Comparison of ENCODE assay signal across 41 cellular contexts in the genomic region with DNA sequence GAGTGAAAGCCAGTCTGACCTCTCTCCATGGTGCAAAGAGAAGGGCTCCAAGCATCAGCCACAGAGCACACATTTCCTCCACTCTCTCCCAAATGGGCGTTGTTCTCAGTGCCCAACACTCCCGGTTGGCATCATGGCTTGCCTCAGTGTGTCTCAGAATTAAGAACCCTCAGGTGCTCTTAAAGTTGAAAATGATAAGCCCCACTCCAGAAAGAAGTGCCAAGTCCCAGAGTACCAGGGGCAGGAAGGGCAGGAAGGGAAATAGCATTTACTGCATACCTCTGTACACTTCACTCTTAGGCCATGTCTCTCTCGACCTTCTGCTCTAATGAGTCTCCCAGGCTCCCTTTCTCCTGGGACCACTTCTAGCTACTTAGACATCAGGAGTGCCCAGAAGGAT. TPM values are rescaled to one million over a fixed set of nuclear protein-coding genes. Genes with fewer than 3 reads are reported as not detected.
"Had no signal": no experiment of that assay in that cellular context is flagged by ENCODE, and none has a peak within 500 bp of the region (broad histone marks: within the 10 kb centered on the region; RNA-seq: fewer than 3 reads in every experiment).

No MANE protein-coding gene starts in this region.

- H3K9me3 Mint-ChIP-seq: activated naive CD4-positive, alpha-beta T cell treated with anti-CD3 and anti-CD28 coated beads, Interleukin-2, amount 10 ng/mL, durations not matched to agents 7 days and 5 days; activated naive CD8-positive, alpha-beta T cell treated with anti-CD3 and anti-CD28 coated beads, Interleukin-2, amount 10 ng/mL, durations not matched to agents 7 days and 5 days; activated T-cell treated with anti-CD3 and anti-CD28 coated beads, Interleukin-2, amount 50 U/mL, for 72 hours; effector memory CD8-positive, alpha-beta T cell; natural killer cell treated with Interleukin-12 subunit alpha and Interleukin-12 subunit beta and Interleukin-15 and Interleukin-18, amount 100 ng/mL, for 72 hours; stimulated activated naive CD8-positive, alpha-beta T cell treated with anti-CD3 and anti-CD28 coated beads, Interleukin-15, Interleukin-2, amounts not matched to agents 100 ng/mL and 50 ng/mL, for 24 hours; T-cell had no signal

- H3K4me3 ChIP-seq: ascending aorta, gastroesophageal sphincter, skin epidermis, thoracic aorta, uterus had no signal

- H3K27me3 Mint-ChIP-seq: effector memory CD8-positive, alpha-beta T cell; natural killer cell treated with Interleukin-12 subunit alpha and Interleukin-12 subunit beta and Interleukin-15 and Interleukin-18, amount 100 ng/mL, for 72 hours; stimulated activated naive CD8-positive, alpha-beta T cell treated with anti-CD3 and anti-CD28 coated beads, Interleukin-15, Interleukin-2, amounts not matched to agents 100 ng/mL and 50 ng/mL, for 24 hours; T-cell had no signal

- H3K4me3 Mint-ChIP-seq: activated naive CD4-positive, alpha-beta T cell treated with anti-CD3 and anti-CD28 coated beads, Interleukin-2, amount 10 ng/mL, durations not matched to agents 7 days and 5 days; activated naive CD8-positive, alpha-beta T cell treated with anti-CD3 and anti-CD28 coated beads, Interleukin-2, amount 10 ng/mL, durations not matched to agents 7 days and 5 days; activated T-cell treated with anti-CD3 and anti-CD28 coated beads, Interleukin-2, amount 50 U/mL, for 72 hours; effector memory CD8-positive, alpha-beta T cell; natural killer cell treated with Interleukin-12 subunit alpha and Interleukin-12 subunit beta and Interleukin-15 and Interleukin-18, amount 100 ng/mL, for 72 hours; stimulated activated naive CD8-positive, alpha-beta T cell treated with anti-CD3 and anti-CD28 coated beads, Interleukin-15, Interleukin-2, amounts not matched to agents 100 ng/mL and 50 ng/mL, for 24 hours; T-cell had no signal

- ATAC-seq: activated T-cell treated with anti-CD3 and anti-CD28 coated beads, Interleukin-2, amount 50 U/mL, for 72 hours; effector memory CD8-positive, alpha-beta T cell; gastroesophageal sphincter; left colon; natural killer cell treated with Interleukin-12 subunit alpha and Interleukin-12 subunit beta and Interleukin-15 and Interleukin-18, amount 100 ng/mL, for 72 hours; sciatic nerve; T-cell had no signal

- H3K9me3 ChIP-seq: ascending aorta, gastroesophageal sphincter, neutrophil, thoracic aorta, uterus had no signal

- H3K27me3 ChIP-seq: ascending aorta, brain microvascular endothelial cell, gastroesophageal sphincter, uterus had no signal

- H3K36me3 Mint-ChIP-seq: activated naive CD4-positive, alpha-beta T cell treated with anti-CD3 and anti-CD28 coated beads, Interleukin-2, amount 10 ng/mL, durations not matched to agents 7 days and 5 days; activated naive CD8-positive, alpha-beta T cell treated with anti-CD3 and anti-CD28 coated beads, Interleukin-2, amount 10 ng/mL, durations not matched to agents 7 days and 5 days; natural killer cell treated with Interleukin-12 subunit alpha and Interleukin-12 subunit beta and Interleukin-15 and Interleukin-18, amount 100 ng/mL, for 72 hours; T-cell had no signal

- H3K36me3 ChIP-seq: ascending aorta, brain microvascular endothelial cell, gastroesophageal sphincter, neutrophil, thoracic aorta, uterus had no signal

- H3K4me1 ChIP-seq: uterus had no signal

- H3K27ac Mint-ChIP-seq: activated naive CD4-positive, alpha-beta T cell treated with anti-CD3 and anti-CD28 coated beads, Interleukin-2, amount 10 ng/mL, durations not matched to agents 7 days and 5 days; activated naive CD8-positive, alpha-beta T cell treated with anti-CD3 and anti-CD28 coated beads, Interleukin-2, amount 10 ng/mL, durations not matched to agents 7 days and 5 days; activated T-cell treated with anti-CD3 and anti-CD28 coated beads, Interleukin-2, amount 50 U/mL, for 72 hours; effector memory CD8-positive, alpha-beta T cell; natural killer cell treated with Interleukin-12 subunit alpha and Interleukin-12 subunit beta and Interleukin-15 and Interleukin-18, amount 100 ng/mL, for 72 hours; stimulated activated naive CD8-positive, alpha-beta T cell treated with anti-CD3 and anti-CD28 coated beads, Interleukin-15, Interleukin-2, amounts not matched to agents 100 ng/mL and 50 ng/mL, for 24 hours had no signal

- H3K27ac ChIP-seq: ascending aorta, brain microvascular endothelial cell, gastroesophageal sphincter, neutrophil, skin epidermis, thoracic aorta, uterus, VCaP had no signal

- DNase-seq: activated CD4-positive, alpha-beta T cell treated with anti-CD3 and anti-CD28 coated beads for 4 hours; activated CD4-positive, alpha-beta T cell treated with anti-CD3 and anti-CD28 coated beads, Interleukin-2, amount 50 U/mL, for 4 hours; activated effector memory CD4-positive, alpha-beta T cell treated with anti-CD3 and anti-CD28 coated beads, Interleukin-2, amount 50 U/mL, for 16 hours; activated naive CD4-positive, alpha-beta T cell treated with anti-CD3 and anti-CD28 coated beads, Interleukin-2, amount 10 ng/mL, durations not matched to agents 7 days and 5 days; activated naive CD8-positive, alpha-beta T cell treated with anti-CD3 and anti-CD28 coated beads, Interleukin-2, amount 10 ng/mL, durations not matched to agents 7 days and 5 days; activated T-cell treated with anti-CD3 and anti-CD28 coated beads for 4 hours; activated T-cell treated with anti-CD3 and anti-CD28 coated beads, Interleukin-2, amount 50 U/mL, for 72 hours; brain microvascular endothelial cell; caudate nucleus; cortex of kidney; effector memory CD8-positive, alpha-beta T cell; head of caudate nucleus; hippocampal formation; left colon; mesendoderm; stimulated activated CD4-positive, alpha-beta T cell treated with anti-CD3 and anti-CD28 coated beads, Interleukin-12 subunit alpha, Interleukin-12 subunit beta, amount 100 ng/mL, for 4 hours; stimulated activated CD4-positive, alpha-beta T cell treated with anti-CD3 and anti-CD28 coated beads, Interleukin-4, amount 100 ng/mL, for 1 hour; T-cell; T-helper 9 cell; trophoblast cell; uterus had no signal

RNA-seq across cellular contexts. Expression of gene RXFP4, which starts 52.2 kb away (rescaled TPM):
- total RNA-seq: activated T-cell treated with anti-CD3 and anti-CD28 coated beads, Interleukin-2, amount 50 U/mL, for 72 hours; ascending aorta; chondrocyte; endothelial cell of umbilical vein; fibroblast of lung; fibroblast of villous mesenchyme; lower leg skin; mononuclear cell; natural killer cell treated with Interleukin-12 subunit alpha and Interleukin-12 subunit beta and Interleukin-15 and Interleukin-18, amount 100 ng/mL, for 72 hours; osteocyte; progenitor cell of endocrine pancreas; renal cortical epithelial cell; sciatic nerve; subcutaneous adipose tissue; T-cell; thoracic aorta; uterus had no signal
- polyA plus RNA-seq: endothelial cell of umbilical vein, fibroblast of lung, keratinocyte had no signal
